In the genomic region with DNA sequence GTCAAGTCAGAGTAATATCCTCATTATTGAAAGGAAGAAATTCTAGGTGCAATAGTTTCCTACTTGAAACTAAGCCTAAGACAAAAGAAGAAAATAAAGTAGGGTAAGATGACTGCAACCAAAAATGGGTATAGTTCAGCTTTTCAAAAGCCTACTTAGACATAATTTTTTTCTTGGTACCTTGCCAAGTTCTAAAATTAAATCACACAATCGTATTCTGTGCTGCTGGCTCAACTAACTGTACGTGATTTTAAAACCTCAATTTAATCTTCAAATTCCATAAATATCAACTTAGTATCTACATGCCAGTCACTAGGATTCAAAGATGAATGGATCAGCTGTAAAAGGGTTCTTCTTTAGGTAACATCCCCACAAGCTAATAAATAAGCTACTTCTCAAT, we compare ENCODE assay signal across 15 cellular contexts. TPM values are rescaled to one million over a fixed set of nuclear protein-coding genes. Genes with fewer than 3 reads are reported as not detected.
DNase-seq lines count a peak whose midpoint lies in the region; TF ChIP-seq lines count a peak whose summit lies in the region.
"Had no signal": no experiment of that assay in that cellular context is flagged by ENCODE, and none has a peak within 500 bp of the region (broad histone marks: within the 10 kb centered on the region; RNA-seq: fewer than 3 reads in every experiment).

No MANE protein-coding gene starts in this region.

- TF ChIP-seq CTCF in fibroblast of the aortic adventitia (IDR thresholded peaks at IDR 0.05; ENCODE audit: insufficient read depth, low read length) (no peak), tibial artery (IDR thresholded peaks at IDR 0.05) (no peak), nephron progenitor cell (IDR thresholded peaks at IDR 0.05) (no peak)

- peaks cover 42% of the 10 kb centered on the region for H3K36me3 Mint-ChIP-seq in activated CD4-positive, alpha-beta T cell treated with anti-CD3 and anti-CD28 coated beads, Interleukin-2, amount 10 ng/mL, durations not matched to agents 7 days and 5 days (ENCODE audit: low read depth)
- H3K36me3 Mint-ChIP-seq in nephron progenitor cell (ENCODE audit: low read depth) = peaks cover 51% of the 10 kb centered on the region

- no peak overlapping the region for H3K4me3 Mint-ChIP-seq in activated CD4-positive, alpha-beta T cell treated with anti-CD3 and anti-CD28 coated beads, Interleukin-2, amount 10 ng/mL, durations not matched to agents 7 days and 5 days
- no peak overlapping the region for H3K4me3 Mint-ChIP-seq in nephron progenitor cell
- H3K4me3 Mint-ChIP-seq: CD4-positive, alpha-beta memory T cell had no signal

- POLR2A ChIA-PET in activated CD4-positive, alpha-beta T cell treated with anti-CD3 and anti-CD28 coated beads, Interleukin-2, amount 10 ng/mL, durations not matched to agents 7 days and 5 days (lab: Charles Lee) = no interaction called here

- intact Hi-C loops in tibial artery (cut with DNase I; ENCODE audit: low total_unique reads) = no loop called here

- no peaks in the 10 kb centered on the region for H3K9me3 Mint-ChIP-seq in activated CD4-positive, alpha-beta T cell treated with anti-CD3 and anti-CD28 coated beads, Interleukin-2, amount 10 ng/mL, durations not matched to agents 7 days and 5 days
- H3K9me3 Mint-ChIP-seq in nephron progenitor cell = no peaks in the 10 kb centered on the region
- H3K9me3 Mint-ChIP-seq: CD4-positive, alpha-beta memory T cell had no signal

- H3K27ac ChIP-seq in tibial artery = peak overlapping the region; percentile 0 to 4
- H3K27ac ChIP-seq: A549 had no signal

- H3K4me1 Mint-ChIP-seq in activated CD4-positive, alpha-beta T cell treated with anti-CD3 and anti-CD28 coated beads, Interleukin-2, amount 10 ng/mL, durations not matched to agents 7 days and 5 days = peaks cover 9% of the 10 kb centered on the region
- H3K4me1 Mint-ChIP-seq in nephron progenitor cell = no peaks in the 10 kb centered on the region

- H3K27me3 ChIP-seq in adipocyte (replicated peaks; ENCODE audit: control insufficient read depth, insufficient read depth, low read length) = no peaks in the 10 kb centered on the region
- no peaks in the 10 kb centered on the region for H3K27me3 ChIP-seq in tibial artery

- no peaks in the 10 kb centered on the region for H3K27me3 Mint-ChIP-seq in activated CD4-positive, alpha-beta T cell treated with anti-CD3 and anti-CD28 coated beads, Interleukin-2, amount 10 ng/mL, durations not matched to agents 7 days and 5 days
- no peaks in the 10 kb centered on the region for H3K27me3 Mint-ChIP-seq in nephron progenitor cell (ENCODE audit: low read depth, poor library complexity)
- H3K27me3 Mint-ChIP-seq: CD4-positive, alpha-beta memory T cell had no signal

- H3K9ac ChIP-seq in adipocyte (ENCODE audit: low read length) = no peak overlapping the region

- H3K9me3 ChIP-seq in adipocyte (ENCODE audit: control insufficient read depth, low read length) (no peaks in the 10 kb centered on the region), tibial artery (no peaks in the 10 kb centered on the region)
- H3K9me3 ChIP-seq: A549 had no signal

- peak overlapping the region; percentile 36 for H3K27ac Mint-ChIP-seq in activated CD4-positive, alpha-beta T cell treated with anti-CD3 and anti-CD28 coated beads, Interleukin-2, amount 10 ng/mL, durations not matched to agents 7 days and 5 days
- H3K27ac Mint-ChIP-seq in nephron progenitor cell = no peak overlapping the region

- DNase-seq in activated CD4-positive, alpha-beta T cell treated with anti-CD3 and anti-CD28 coated beads, Interleukin-2, amount 10 ng/mL, durations not matched to agents 7 days and 5 days = no peak
- no peak for DNase-seq in activated CD4-positive, alpha-beta T cell treated with anti-CD3 and anti-CD28 coated beads for 48 hours
- DNase-seq in adipocyte (ENCODE audit: low read depth) = peak; percentile 16
- peak; percentile 34 for DNase-seq in fibroblast of the aortic adventitia (ENCODE audit: low read depth)
- DNase-seq in tibial artery = no peak
- DNase-seq in activated T-cell treated with anti-CD3 and anti-CD28 coated beads, Interleukin-2, amount 50 U/mL, for 1 hour = no peak
- DNase-seq in nephron progenitor cell = no peak
- no peak for DNase-seq in DMS79 (lab: John Stamatoyannopoulos, UW)
- DNase-seq: AML-193; CD4-positive, alpha-beta memory T cell; KG1; NCI-H187 treated with DMSO at 0.1 percent for 48 hours; NCI-H2171; NCI-H510A had no signal

- H3K4me1 ChIP-seq in adipocyte (ENCODE audit: control insufficient read depth, insufficient read depth, low read length) = no peaks in the 10 kb centered on the region
- H3K4me1 ChIP-seq in tibial artery = peaks cover 0 to 24% (median 3%) of the 10 kb centered on the region in 4 donors
- H3K4me1 ChIP-seq: A549 had no signal

- H3K36me3 ChIP-seq in adipocyte (ENCODE audit: control insufficient read depth, insufficient read depth, low read length, severe bottlenecking) (peaks cover 59% of the 10 kb centered on the region), tibial artery (peaks cover 21 to 43% (median 36%) of the 10 kb centered on the region in 3 donors)

- no peak overlapping the region for H3K4me3 ChIP-seq in adipocyte (ENCODE audit: low read length)
- no peak overlapping the region for H3K4me3 ChIP-seq in fibroblast of the aortic adventitia (ENCODE audit: low read depth, low read length)
- no peak overlapping the region for H3K4me3 ChIP-seq in tibial artery
- H3K4me3 ChIP-seq: A549 had no signal

- CTCF ChIA-PET in activated CD4-positive, alpha-beta T cell treated with anti-CD3 and anti-CD28 coated beads, Interleukin-2, amount 10 ng/mL, durations not matched to agents 7 days and 5 days (lab: Charles Lee) = no interaction called here

RNA-seq across cellular contexts. Expression of a gene that starts 56.9 kb away (rescaled TPM):
- 100 to 1,000 TPM; 134 to 140 TPM for total RNA-seq in activated CD4-positive, alpha-beta T cell treated with anti-CD3 and anti-CD28 coated beads, Interleukin-2, amount 10 ng/mL, durations not matched to agents 7 days and 5 days
- 134 and 341 TPM in 2 replicates for total RNA-seq in fibroblast of the aortic adventitia (ENCODE audit: low replicate concordance)

Comparison
In these comparisons a context has a peak if more than half of its experiments do, and no peak if none do; other contexts are left out.
1. DNase-seq: peak in adipocyte (single experiment) and fibroblast of the aortic adventitia (single experiment); none in activated CD4-positive, alpha-beta T cell treated with anti-CD3 and anti-CD28 coated beads, Interleukin-2, amount 10 ng/mL, durations not matched to agents 7 days and 5 days (single experiment), activated CD4-positive, alpha-beta T cell treated with anti-CD3 and anti-CD28 coated beads for 48 hours (single experiment), tibial artery (0 of 2), activated T-cell treated with anti-CD3 and anti-CD28 coated beads, Interleukin-2, amount 50 U/mL, for 1 hour (single experiment), nephron progenitor cell (single experiment) and DMS79 (single experiment).